8 cellular contexts compared by ENCODE assay signal in the genomic region with DNA sequence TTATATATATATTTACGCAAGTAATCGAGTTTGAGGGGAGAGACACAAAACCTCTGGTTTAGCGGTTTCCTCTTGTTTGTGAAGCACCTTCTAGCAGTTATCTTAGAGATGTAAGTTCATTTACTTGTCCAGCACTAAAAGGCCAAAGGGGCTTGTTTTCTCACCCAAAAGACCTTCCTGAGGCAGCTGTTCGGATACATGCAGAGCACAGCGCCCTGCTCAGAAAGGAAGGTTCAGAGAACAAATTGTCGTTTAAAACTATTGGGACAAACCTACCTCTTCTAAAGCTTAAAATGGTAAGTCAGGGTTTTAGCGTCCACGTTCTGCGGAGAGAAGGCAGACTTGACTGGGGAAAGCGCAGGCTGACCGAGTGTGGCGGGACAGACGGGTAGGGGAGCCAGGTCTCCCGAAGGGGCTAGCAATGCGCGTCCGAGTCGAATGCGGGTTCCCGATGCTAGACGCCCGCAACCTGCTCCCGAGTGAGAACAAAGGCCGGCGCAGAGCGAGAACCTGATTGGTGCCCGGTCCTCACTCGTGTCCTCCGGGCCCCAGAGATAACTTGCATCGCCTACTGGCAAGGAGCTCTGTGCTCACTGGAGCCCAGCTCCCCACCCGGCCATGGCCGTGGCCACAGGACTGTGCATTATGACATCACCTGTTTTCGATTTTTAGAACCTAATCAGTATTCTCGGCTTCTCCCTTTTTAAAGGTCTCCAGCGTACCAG. TPM values are rescaled to one million over a fixed set of nuclear protein-coding genes. Genes with fewer than 3 reads are reported as not detected.
DNase-seq lines count a peak whose midpoint lies in the region; ATAC-seq and TF ChIP-seq lines count a peak whose summit lies in the region.

No MANE protein-coding gene starts in this region.

- H3K9me3 ChIP-seq in esophagus (ENCODE audit: control insufficient read depth in 2 of 2, insufficient read depth in 1 of 2, low read depth in 1 of 2, low read length in 1 of 2), result no peaks in the 10 kb centered on the region

- TF ChIP-seq CTCF in GM10266 (IDR thresholded peaks at IDR 0.05; ENCODE audit: control insufficient read depth, insufficient read depth, low read depth, missing control alignments), result no peak

- peak overlapping the region; percentile 93 to 95 for H3K27ac ChIP-seq in esophagus (ENCODE audit: low read depth in 2 of 2, low read length in 1 of 2)

- H3K27me3 ChIP-seq in esophagus (ENCODE audit: control insufficient read depth in 1 of 2, insufficient read depth in 2 of 2, low read length in 2 of 2), result no peaks in the 10 kb centered on the region

- WGBS in esophagus, 2 donors, result 5 to 10% methylated on average over 35 of the region's 35 CpGs

- ATAC-seq in HG02759 (IDR thresholded peaks at IDR 0.05; ENCODE audit: unreplicated experiment), result peak; percentile 27
- ATAC-seq in GM18870 (IDR thresholded peaks at IDR 0.05; ENCODE audit: unreplicated experiment), result no peak

- no peaks in the 10 kb centered on the region for H3K4me1 ChIP-seq in esophagus (ENCODE audit: control insufficient read depth in 2 of 2, insufficient read depth in 2 of 2, low read length in 1 of 2)

- DNase-seq in GM10266 (ENCODE audit: extremely low spot score) (peak; percentile 38), NCI-H69 (lab: John Stamatoyannopoulos, UW) (peak; percentile 96), activated T-cell treated with anti-CD3 and anti-CD28 coated beads for 48 hours (ENCODE audit: low read depth) (peak; percentile 59), mucosa of gallbladder (ENCODE audit: low spot score) (peak; percentile 84)
- peak; percentile 29 to 32 for DNase-seq in stimulated activated CD8-positive, alpha-beta memory T cell treated with anti-CD3 and anti-CD28 coated beads, Interleukin-7, amount 100 ng/mL, for 1 hour (ENCODE audit: low read depth in 2 of 2)

- H3K4me3 ChIP-seq in esophagus (ENCODE audit: low read depth in 1 of 2, low read length in 2 of 2), result peak overlapping the region; percentile 42 to 98

- H3K36me3 ChIP-seq in esophagus (ENCODE audit: control insufficient read depth in 2 of 2, insufficient read depth in 2 of 2, low read length in 1 of 2), result no peaks in the 10 kb centered on the region

RNA-seq across cellular contexts. Expression of a gene that starts 1.0 kb away (rescaled TPM):
- polyA plus RNA-seq in esophagus, result 1 to 10 TPM; 3.7 TPM
- total RNA-seq in mucosa of gallbladder, result 46.9 TPM

Comparison
In these comparisons a context has a peak if more than half of its experiments do, and no peak if none do; other contexts are left out.
1. DNase-seq: peak in every context shown above with its lines; median percentile 96 in NCI-H69; 84 in mucosa of gallbladder; 59 in activated T-cell treated with anti-CD3 and anti-CD28 coated beads for 48 hours; 38 in GM10266; 30 in stimulated activated CD8-positive, alpha-beta memory T cell treated with anti-CD3 and anti-CD28 coated beads, Interleukin-7, amount 100 ng/mL, for 1 hour.